In the genomic region with DNA sequence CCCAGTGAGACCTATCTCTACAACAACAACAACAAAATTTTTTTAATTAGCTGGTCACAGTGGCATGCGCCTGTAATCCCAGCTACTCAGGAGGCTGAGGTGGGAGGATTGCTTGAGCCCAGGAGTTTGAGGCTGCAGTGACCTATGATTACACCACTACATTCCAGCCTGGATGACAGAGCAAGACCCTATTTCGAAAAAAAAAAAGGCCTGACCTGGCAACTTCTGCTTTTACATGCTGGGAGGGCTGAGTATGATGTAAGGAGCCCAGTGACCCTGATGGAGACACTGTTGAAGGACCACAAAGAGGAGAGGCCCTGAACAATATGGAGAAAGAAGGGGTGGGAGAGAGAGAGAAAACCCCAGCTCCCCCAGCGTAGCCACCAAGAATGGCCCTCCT, we compare ENCODE assay signal across 18 cellular contexts.
"Had no signal": no experiment of that assay in that cellular context is flagged by ENCODE, and none has a peak within 500 bp of the region (broad histone marks: within the 10 kb centered on the region; RNA-seq: fewer than 3 reads in every experiment).

No MANE protein-coding gene starts in this region.

- H3K4me1 ChIP-seq: body of pancreas, sigmoid colon had no signal

- H3K27me3 Mint-ChIP-seq: activated T-cell treated with anti-CD3 and anti-CD28 coated beads, Interleukin-2, amount 50 U/mL, for 24 hours had no signal

- H3K27me3 ChIP-seq: body of pancreas, foreskin keratinocyte, sigmoid colon had no signal

- H3K36me3 ChIP-seq: sigmoid colon had no signal

- H3K27ac Mint-ChIP-seq: activated CD8-positive, alpha-beta T cell treated with anti-CD3 and anti-CD28 coated beads, Interleukin-2, amount 10 ng/mL, durations not matched to agents 7 days and 5 days; activated naive CD8-positive, alpha-beta T cell treated with anti-CD3 and anti-CD28 coated beads, Interleukin-2, amount 10 ng/mL, durations not matched to agents 7 days and 5 days; activated T-cell treated with anti-CD3 and anti-CD28 coated beads, Interleukin-2, amount 50 U/mL, for 24 hours; activated T-helper 2 cell treated with anti-CD3 and anti-CD28 coated beads, Interferon-gamma antibody, Interleukin-2, Interleukin-4, amounts not matched to agents 10 μg/mL and 5 μg/mL and 100 μg/mL, durations not matched to agents 14 hours and 24 hours and 36 hours; mesothelial cell of epicardium; nephron; stimulated activated naive B cell treated with anti-CD40 and anti-IgM and Interleukin-4, amounts not matched to agents 10 μg/mL and 1 μg/mL and 100 μg/mL, for 72 hours had no signal

- H3K36me3 Mint-ChIP-seq: activated naive CD8-positive, alpha-beta T cell treated with anti-CD3 and anti-CD28 coated beads, Interleukin-2, amount 10 ng/mL, durations not matched to agents 7 days and 5 days; mesothelial cell of epicardium had no signal

- H3K4me3 ChIP-seq: body of pancreas, lung, sigmoid colon had no signal

- DNase-seq: activated CD4-positive, alpha-beta T cell treated with anti-CD3 and anti-CD28 coated beads for 48 hours; activated CD4-positive, CD25-positive, alpha-beta regulatory T cell; activated CD8-positive, alpha-beta T cell treated with anti-CD3 and anti-CD28 coated beads, Interleukin-2, amount 10 ng/mL, durations not matched to agents 7 days and 5 days; activated naive CD4-positive, alpha-beta T cell treated with Interleukin-2 at 50 U/mL for 16 hours; activated naive CD8-positive, alpha-beta T cell treated with anti-CD3 and anti-CD28 coated beads, Interleukin-2, amount 10 ng/mL, durations not matched to agents 7 days and 5 days; activated T-cell treated with anti-CD3 and anti-CD28 coated beads, Interleukin-2, amount 50 U/mL, for 24 hours; body of pancreas; caudate nucleus; foreskin keratinocyte; hypothalamus; nucleus accumbens; sigmoid colon; stimulated activated naive B cell treated with anti-CD40 and anti-IgM and Interleukin-4, amounts not matched to agents 10 μg/mL and 1 μg/mL and 100 μg/mL, for 72 hours had no signal

- H3K9me3 Mint-ChIP-seq: activated naive CD8-positive, alpha-beta T cell treated with anti-CD3 and anti-CD28 coated beads, Interleukin-2, amount 10 ng/mL, durations not matched to agents 7 days and 5 days; activated T-cell treated with anti-CD3 and anti-CD28 coated beads, Interleukin-2, amount 50 U/mL, for 24 hours; activated T-helper 2 cell treated with anti-CD3 and anti-CD28 coated beads, Interferon-gamma antibody, Interleukin-2, Interleukin-4, amounts not matched to agents 10 μg/mL and 5 μg/mL and 100 μg/mL, durations not matched to agents 14 hours and 24 hours and 36 hours; mesothelial cell of epicardium; nephron; stimulated activated naive B cell treated with anti-CD40 and anti-IgM and Interleukin-4, amounts not matched to agents 10 μg/mL and 1 μg/mL and 100 μg/mL, for 72 hours had no signal

- H3K4me3 Mint-ChIP-seq: activated CD8-positive, alpha-beta T cell treated with anti-CD3 and anti-CD28 coated beads, Interleukin-2, amount 10 ng/mL, durations not matched to agents 7 days and 5 days; activated naive CD8-positive, alpha-beta T cell treated with anti-CD3 and anti-CD28 coated beads, Interleukin-2, amount 10 ng/mL, durations not matched to agents 7 days and 5 days; activated T-cell treated with anti-CD3 and anti-CD28 coated beads, Interleukin-2, amount 50 U/mL, for 24 hours; mesothelial cell of epicardium; nephron; stimulated activated naive B cell treated with anti-CD40 and anti-IgM and Interleukin-4, amounts not matched to agents 10 μg/mL and 1 μg/mL and 100 μg/mL, for 72 hours had no signal

- ATAC-seq: activated CD8-positive, alpha-beta T cell treated with anti-CD3 and anti-CD28 coated beads, Interleukin-2, amount 10 ng/mL, durations not matched to agents 7 days and 5 days; body of pancreas; foreskin keratinocyte; left lobe of liver; stimulated activated naive B cell treated with anti-CD40 and anti-IgM and Interleukin-4, amounts not matched to agents 10 μg/mL and 1 μg/mL and 100 μg/mL, for 72 hours had no signal

- H3K4me1 Mint-ChIP-seq: activated naive CD8-positive, alpha-beta T cell treated with anti-CD3 and anti-CD28 coated beads, Interleukin-2, amount 10 ng/mL, durations not matched to agents 7 days and 5 days; mesothelial cell of epicardium had no signal

- H3K9me3 ChIP-seq: body of pancreas, sigmoid colon had no signal

- H3K27ac ChIP-seq: body of pancreas, foreskin keratinocyte, sigmoid colon had no signal
